10 cellular contexts compared by ENCODE assay signal in genomic region chr3:120926146-120926545, GRCh38. TPM values are rescaled to one million over a fixed set of nuclear protein-coding genes. Genes with fewer than 3 reads are reported as not detected.
"Had no signal": no experiment of that assay in that cellular context is flagged by ENCODE, and none has a peak within 500 bp of the region (broad histone marks: within the 10 kb centered on the region; RNA-seq: fewer than 3 reads in every experiment).

No MANE protein-coding gene starts in this region.

- H3K27ac ChIP-seq: GM23248, HL-60 had no signal

- ATAC-seq: HCT116, K562 had no signal

- H3K36me3 ChIP-seq: HAP-1 had no signal

- H3K4me1 ChIP-seq: HAP-1 had no signal

- H3K9ac ChIP-seq: GM23248 had no signal

- H3K4me3 ChIP-seq: GM23248, HAP-1, K562 had no signal

- DNase-seq: GM23248, GOT3, H7, HFFc6, IMR-90, KG1 had no signal

- H3K9me3 ChIP-seq: HAP-1 had no signal

RNA-seq across cellular contexts. Expression of gene STXBP5L, which starts 18.1 kb away (rescaled TPM):
- polyA plus RNA-seq: GM23248, IMR-90 had no signal
